ENCODE assay signal across 29 cellular contexts in genomic region chr5:24385617-24386016, GRCh38.
"Had no signal": no experiment of that assay in that cellular context is flagged by ENCODE, and none has a peak within 500 bp of the region (broad histone marks: within the 10 kb centered on the region; RNA-seq: fewer than 3 reads in every experiment).

No MANE protein-coding gene starts in this region.

- H3K4me1 Mint-ChIP-seq: activated B cell treated with CpG ODN at 0.5 μM for 24 hours; activated T-helper 17 cell treated with anti-CD3 and anti-CD28 coated beads, Interleukin-2, amount 50 U/mL, for 72 hours; T-helper 17 cell had no signal

- H3K36me3 ChIP-seq: brain microvascular endothelial cell, esophagus muscularis mucosa, gastrocnemius medialis, heart left ventricle had no signal

- H3K27me3 ChIP-seq: brain microvascular endothelial cell, esophagus muscularis mucosa, foreskin keratinocyte, gastrocnemius medialis, heart left ventricle had no signal

- H3K4me3 ChIP-seq: esophagus muscularis mucosa, gastrocnemius medialis, heart left ventricle had no signal

- H3K4me3 Mint-ChIP-seq: activated B cell treated with CpG ODN at 0.5 μM for 24 hours; activated CD8-positive, alpha-beta T cell treated with anti-CD3 and anti-CD28 coated beads for 36 hours; activated naive CD8-positive, alpha-beta T cell; activated T-cell treated with anti-CD3 and anti-CD28 coated beads, Interleukin-2, amount 50 U/mL, for 4 hours; activated T-helper 17 cell treated with anti-CD3 and anti-CD28 coated beads, Interleukin-2, amount 50 U/mL, for 72 hours; effector memory CD8-positive, alpha-beta T cell; T-helper 17 cell had no signal

- H3K9me3 ChIP-seq: gastrocnemius medialis had no signal

- H3K36me3 Mint-ChIP-seq: activated naive CD8-positive, alpha-beta T cell had no signal

- H3K27ac Mint-ChIP-seq: activated B cell treated with CpG ODN at 0.5 μM for 24 hours; activated CD8-positive, alpha-beta T cell treated with anti-CD3 and anti-CD28 coated beads for 36 hours; activated naive CD8-positive, alpha-beta T cell; activated T-helper 17 cell treated with anti-CD3 and anti-CD28 coated beads, Interleukin-2, amount 50 U/mL, for 72 hours; effector memory CD8-positive, alpha-beta T cell; T-helper 17 cell had no signal

- H3K27ac ChIP-seq: brain microvascular endothelial cell, esophagus muscularis mucosa, foreskin keratinocyte, gastrocnemius medialis, heart left ventricle had no signal

- DNase-seq: activated B cell treated with CpG ODN at 0.5 μM for 24 hours; activated CD4-positive, alpha-beta T cell treated with anti-CD3 and anti-CD28 coated beads for 48 hours; activated CD4-positive, alpha-beta T cell treated with anti-CD3 and anti-CD28 coated beads, Interleukin-2, amount 50 U/mL, for 1 hour; activated CD4-positive, alpha-beta T cell treated with anti-CD3 and anti-CD28 coated beads, Interleukin-2, amount 50 U/mL, for 48 hours; activated CD8-positive, alpha-beta memory T cell treated with anti-CD3 and anti-CD28 coated beads for 24 hours; activated CD8-positive, alpha-beta T cell treated with anti-CD3 and anti-CD28 coated beads for 36 hours; activated effector memory CD4-positive, alpha-beta T cell treated with Interleukin-2 at 50 U/mL for 16 hours; activated gamma-delta T cell treated with Interleukin-2 at 50 U/mL for 16 hours; activated naive CD4-positive, alpha-beta T cell treated with anti-CD3 and anti-CD28 coated beads, Interleukin-2, amount 50 U/mL, for 16 hours; activated naive CD4-positive, alpha-beta T cell treated with Interleukin-2 at 50 U/mL for 16 hours; activated T-cell treated with anti-CD3 and anti-CD28 coated beads, Interleukin-2, amount 50 U/mL, for 4 hours; amniotic stem cell; anterior cingulate cortex; brain microvascular endothelial cell; cortex of kidney; dermis blood vessel endothelial cell; effector CD4-positive, alpha-beta T cell; effector memory CD8-positive, alpha-beta T cell; erythroblast; gastrocnemius medialis; glutamatergic neuron; heart left ventricle; T-helper 1 cell; T-helper 17 cell had no signal

- ATAC-seq: activated CD4-positive, CD25-positive, alpha-beta regulatory T cell treated with anti-CD3 and anti-CD28 coated beads, Interleukin-2, amount 50 U/mL, for 24 hours; activated CD8-positive, alpha-beta T cell treated with anti-CD3 and anti-CD28 coated beads for 36 hours; activated T-cell treated with anti-CD3 and anti-CD28 coated beads, Interleukin-2, amount 50 U/mL, for 4 hours; activated T-helper 17 cell treated with anti-CD3 and anti-CD28 coated beads, Interleukin-2, amount 50 U/mL, for 72 hours; effector memory CD8-positive, alpha-beta T cell; foreskin keratinocyte; gastrocnemius medialis; heart left ventricle; T-helper 17 cell had no signal

- H3K4me1 ChIP-seq: esophagus muscularis mucosa, foreskin keratinocyte, gastrocnemius medialis, heart left ventricle had no signal

- H3K27me3 Mint-ChIP-seq: activated B cell treated with CpG ODN at 0.5 μM for 24 hours; activated CD8-positive, alpha-beta T cell treated with anti-CD3 and anti-CD28 coated beads for 36 hours; activated naive CD8-positive, alpha-beta T cell; activated T-helper 17 cell treated with anti-CD3 and anti-CD28 coated beads, Interleukin-2, amount 50 U/mL, for 72 hours; effector memory CD8-positive, alpha-beta T cell; T-helper 17 cell had no signal
